19 cellular contexts compared by ENCODE assay signal in genomic region chr17:36504156-36504545, GRCh38. TPM values are rescaled to one million over a fixed set of nuclear protein-coding genes. Genes with fewer than 3 reads are reported as not detected.
DNase-seq lines count a peak whose midpoint lies in the region; ATAC-seq, FAIRE-seq and TF ChIP-seq lines count a peak whose summit lies in the region.
"Had no signal": no experiment of that assay in that cellular context is flagged by ENCODE, and none has a peak within 500 bp of the region (broad histone marks: within the 10 kb centered on the region; RNA-seq: fewer than 3 reads in every experiment).

No MANE protein-coding gene starts in this region.

- in situ Hi-C loops in HepG2 (cut with HindIII; ENCODE audit: extremely low pct_ligation_motif_present, low pct_unique_long_range_greater_than_20kb) = no loop called here

- no peak for TF ChIP-seq POLR2A in HepG2 (IDR thresholded peaks at IDR 0.05; ENCODE audit: insufficient read depth in 1 of 2, low read depth in 2 of 2, low read length in 2 of 2)

- H3K36me3 Mint-ChIP-seq in T-helper 17 cell (ENCODE audit: low read depth) = peaks cover 2% of the 10 kb centered on the region
- peaks cover 51 to 78% of the 10 kb centered on the region in 2 donors for H3K36me3 Mint-ChIP-seq in stimulated activated naive B cell treated with anti-CD40 and anti-IgM and Interleukin-4, amounts not matched to agents 10 μg/mL and 1 μg/mL and 100 μg/mL, for 72 hours

- no peak for TF ChIP-seq EP300 in HepG2 (IDR thresholded peaks at IDR 0.05; ENCODE audit: low read depth in 2 of 2, low read length in 2 of 2)
- no peak for TF ChIP-seq EP300 in HepG2 (CRISPR knock-in tag; IDR thresholded peaks at IDR 0.05; ENCODE audit: borderline replicate concordance)

- H3K9ac ChIP-seq in HepG2 (ENCODE audit: insufficient read depth, low read depth, low read length) = no peak overlapping the region
- H3K9ac ChIP-seq: BLaER1, GM23248 had no signal

- no peak overlapping the region for H3K27ac ChIP-seq in HepG2 (ENCODE audit: extremely low read length, insufficient read depth, low read length)
- H3K27ac ChIP-seq: 22Rv1, BLaER1, GM23248 had no signal

- peaks cover 18% of the 10 kb centered on the region for H3K4me1 ChIP-seq in HepG2 (ENCODE audit: insufficient read depth, low read length)
- H3K4me1 ChIP-seq: BLaER1 had no signal

- ATAC-seq in T-helper 17 cell (no peak), HepG2 (no peak), GM19351 (IDR thresholded peaks at IDR 0.05; ENCODE audit: unreplicated experiment) (no peak), HG02678 (IDR thresholded peaks at IDR 0.05; ENCODE audit: unreplicated experiment) (no peak)
- ATAC-seq in stimulated activated naive B cell treated with anti-CD40 and anti-IgM and Interleukin-4, amounts not matched to agents 10 μg/mL and 1 μg/mL and 100 μg/mL, for 72 hours (replicated peaks) = no peak
- ATAC-seq: GM12878 had no signal

- H3K36me3 ChIP-seq in HepG2 (replicated peaks in 1 of 2; ENCODE audit: control insufficient read depth in 1 of 2, insufficient read depth in 2 of 2, low read length in 2 of 2) = peaks cover 26 to 52% of the 10 kb centered on the region in 2 experiments

- intact Hi-C loops in HepG2 (cut with micrococcal nuclease; ENCODE audit: unreplicated experiment) = no loop called here

- no peak overlapping the region for H3K4me3 ChIP-seq in HepG2 (replicated peaks in 1 of 3; ENCODE audit: insufficient read depth in 1 of 3, low read depth in 2 of 3, low read length in 3 of 3)
- H3K4me3 ChIP-seq: BLaER1, GM12878, GM23248 had no signal

- H3K4me2 ChIP-seq in HepG2 (ENCODE audit: low read depth, low read length) = no peak overlapping the region
- H3K4me2 ChIP-seq: BLaER1 had no signal

- no peaks in the 10 kb centered on the region for H3K9me3 ChIP-seq in T-helper 17 cell (ENCODE audit: control insufficient read depth, low read length, poor library complexity, severe bottlenecking)
- no peaks in the 10 kb centered on the region for H3K9me3 ChIP-seq in HepG2 (ENCODE audit: low read length)
- H3K9me3 ChIP-seq: BLaER1 had no signal

- FAIRE-seq in HepG2 (lab: Jason Lieb, UNC) = no peak
- FAIRE-seq: GM12878, GM18507, H54 had no signal

- CTCF ChIA-PET in HepG2 (lab: Yijun Ruan, JAX; ENCODE audit: low intra/inter-chr PET ratio, low total read pairs) = no interaction called here

- H4K20me1 ChIP-seq in HepG2 (ENCODE audit: insufficient read depth, low read length) = no peaks in the 10 kb centered on the region

- peak; percentile 17 for DNase-seq in activated effector memory CD4-positive, alpha-beta T cell treated with anti-CD3 and anti-CD28 coated beads, Interleukin-2, amount 50 U/mL, for 16 hours
- no peak for DNase-seq in activated effector memory CD4-positive, alpha-beta T cell treated with Interleukin-2 at 50 U/mL for 16 hours
- DNase-seq in T-helper 17 cell (no peak), HepG2 (ENCODE audit: low spot score) (no peak), AG20443 (ENCODE audit: low spot score) (no peak)
- DNase-seq in stimulated activated naive B cell treated with anti-CD40 and anti-IgM and Interleukin-4, amounts not matched to agents 10 μg/mL and 1 μg/mL and 100 μg/mL, for 72 hours = no peak
- DNase-seq: AML-193; Calu3; CD4-positive, CD25-positive, alpha-beta regulatory T cell; DMS79; GM23248 had no signal

- 100% methylated on average over 3 of the region's 5 CpGs for WGBS in HepG2 (ENCODE audit: low lambda C conversion rate)

- H3K4me3 Mint-ChIP-seq in T-helper 17 cell = no peak overlapping the region
- H3K4me3 Mint-ChIP-seq in stimulated activated naive B cell treated with anti-CD40 and anti-IgM and Interleukin-4, amounts not matched to agents 10 μg/mL and 1 μg/mL and 100 μg/mL, for 72 hours = no peak overlapping the region
- H3K4me3 Mint-ChIP-seq: IgD-negative memory B cell had no signal

- no peak for TF ChIP-seq CTCF in HepG2 (CRISPR knock-in tag; IDR thresholded peaks at IDR 0.05)

- no peaks in the 10 kb centered on the region for H3K27me3 ChIP-seq in HepG2 (ENCODE audit: control insufficient read depth in 1 of 2, insufficient read depth in 2 of 2, low read length in 2 of 2)
- H3K27me3 ChIP-seq: BLaER1 had no signal

- H3K9me3 Mint-ChIP-seq in stimulated activated naive B cell treated with anti-CD40 and anti-IgM and Interleukin-4, amounts not matched to agents 10 μg/mL and 1 μg/mL and 100 μg/mL, for 72 hours = no peaks in the 10 kb centered on the region
- H3K9me3 Mint-ChIP-seq: CD4-positive, CD25-positive, alpha-beta regulatory T cell; IgD-negative memory B cell had no signal

- BruUV-seq in HepG2 (replicated peaks; lab: Mats Ljungman, UMichigan) = no TSS peak

- POLR2A ChIA-PET in HepG2 (lab: Yijun Ruan, JAX) = no interaction called here

- no peak overlapping the region for H2AFZ ChIP-seq in HepG2 (ENCODE audit: low read length)
- H2AFZ ChIP-seq: GM23248 had no signal

- peaks cover 7% of the 10 kb centered on the region for H3K4me1 Mint-ChIP-seq in T-helper 17 cell
- peaks cover 0 to under 1% of the 10 kb centered on the region in 2 donors for H3K4me1 Mint-ChIP-seq in stimulated activated naive B cell treated with anti-CD40 and anti-IgM and Interleukin-4, amounts not matched to agents 10 μg/mL and 1 μg/mL and 100 μg/mL, for 72 hours

- H3K27me3 Mint-ChIP-seq in T-helper 17 cell = no peaks in the 10 kb centered on the region
- H3K27me3 Mint-ChIP-seq in stimulated activated naive B cell treated with anti-CD40 and anti-IgM and Interleukin-4, amounts not matched to agents 10 μg/mL and 1 μg/mL and 100 μg/mL, for 72 hours = no peaks in the 10 kb centered on the region
- H3K27me3 Mint-ChIP-seq: CD4-positive, CD25-positive, alpha-beta regulatory T cell; IgD-negative memory B cell had no signal

- H3K79me2 ChIP-seq in HepG2 (ENCODE audit: insufficient read depth, low read length) = no peaks in the 10 kb centered on the region

- H3K27ac Mint-ChIP-seq in T-helper 17 cell = peak overlapping the region; percentile 34
- H3K27ac Mint-ChIP-seq in stimulated activated naive B cell treated with anti-CD40 and anti-IgM and Interleukin-4, amounts not matched to agents 10 μg/mL and 1 μg/mL and 100 μg/mL, for 72 hours = peak overlapping the region; percentile 54
- H3K27ac Mint-ChIP-seq: IgD-negative memory B cell had no signal

- TF ChIP-seq RAD21 in HepG2 (CRISPR knock-in tag; IDR thresholded peaks at IDR 0.05) = no peak

RNA-seq across cellular contexts. Expression of gene ZNHIT3, which starts 17.7 kb away (rescaled TPM):
- 10 to 100 TPM; 43.0 to 44.7 TPM for total RNA-seq in T-helper 17 cell
- 66.6 and 88.3 TPM in 2 replicates for total RNA-seq in HepG2 (2016; rRNA removed; fragmentation: Illumina TruSeq; extraction: Trizol)
- 29.8 and 32.2 TPM in 2 replicates for total RNA-seq in HepG2 (2016; cell fraction: cytosol; rRNA removed; fragmentation: Illumina TruSeq; extraction: Trizol; ENCODE audit: low read depth)
- 67.3 and 89.4 TPM in 2 replicates for total RNA-seq in HepG2 (2016; cell fraction: insoluble cytoplasmic fraction; rRNA removed; fragmentation: Illumina TruSeq; extraction: Trizol)
- 41.9 and 45.5 TPM in 2 replicates for total RNA-seq in HepG2 (2016; cell fraction: membrane; rRNA removed; fragmentation: Illumina TruSeq; extraction: Trizol)
- total RNA-seq in HepG2 (2016; cell fraction: nucleus; rRNA removed; fragmentation: Illumina TruSeq; extraction: Trizol) = 27.8 and 28.2 TPM in 2 replicates
- 60.9 and 77.4 TPM in 2 replicates for polyA plus RNA-seq in HepG2 (2011; rRNA removed)
- 58.2 and 69.6 TPM in 2 replicates for polyA plus RNA-seq in HepG2 (2011; cell fraction: cytosol; rRNA removed)
- 16.3 and 25.3 TPM in 2 replicates for polyA plus RNA-seq in HepG2 (2011; cell fraction: nucleus; rRNA removed)
- 48.2 and 51.5 TPM in 2 replicates for polyA plus RNA-seq in HepG2 (2012)
- 30.5 and 31.3 TPM in 2 replicates for polyA plus RNA-seq in HepG2 (2016; cell fraction: cytosol; fragmentation: Illumina TruSeq; extraction: Trizol; ENCODE audit: low read depth)
- polyA plus RNA-seq in HepG2 (2016; cell fraction: insoluble cytoplasmic fraction; fragmentation: Illumina TruSeq; extraction: Trizol; ENCODE audit: low read depth) = 87.9 and 101 TPM in 2 replicates
- 43.8 and 44.5 TPM in 2 replicates for polyA plus RNA-seq in HepG2 (2016; cell fraction: membrane; fragmentation: Illumina TruSeq; extraction: Trizol; ENCODE audit: low read depth)
- 41.8 and 50.1 TPM in 2 replicates for polyA plus RNA-seq in HepG2 (2016; cell fraction: nucleus; fragmentation: Illumina TruSeq; extraction: Trizol; ENCODE audit: insufficient read depth, low read depth)
- polyA minus RNA-seq in HepG2 (2011; rRNA and poly(A)+ RNA removed; ENCODE audit: low replicate concordance) = 22.7 and 35.2 TPM in 2 replicates
- polyA minus RNA-seq in HepG2 (2011; cell fraction: cytosol; rRNA and poly(A)+ RNA removed) = 8.5 and 13.5 TPM in 2 replicates
- 20.0 and 28.6 TPM in 2 replicates for polyA minus RNA-seq in HepG2 (2011; cell fraction: nucleus; rRNA and poly(A)+ RNA removed)

RNA-seq across cellular contexts. Expression of gene MYO19, which starts 30.5 kb away (rescaled TPM):
- total RNA-seq in T-helper 17 cell (10 to 100 TPM; 75.9 to 77.1 TPM), HepG2 (2016; rRNA removed; fragmentation: Illumina TruSeq; extraction: Trizol) (46.8 and 75.7 TPM in 2 replicates)
- total RNA-seq in HepG2 (2016; cell fraction: cytosol; rRNA removed; fragmentation: Illumina TruSeq; extraction: Trizol; ENCODE audit: low read depth) = 70.2 and 74.2 TPM in 2 replicates
- total RNA-seq in HepG2 (2016; cell fraction: insoluble cytoplasmic fraction; rRNA removed; fragmentation: Illumina TruSeq; extraction: Trizol) = 42.5 and 72.3 TPM in 2 replicates
- 73.2 and 82.2 TPM in 2 replicates for total RNA-seq in HepG2 (2016; cell fraction: membrane; rRNA removed; fragmentation: Illumina TruSeq; extraction: Trizol)
- total RNA-seq in HepG2 (2016; cell fraction: nucleus; rRNA removed; fragmentation: Illumina TruSeq; extraction: Trizol) = 105 and 110 TPM in 2 replicates
- polyA plus RNA-seq in HepG2 (2011; rRNA removed) = 80.8 and 82.3 TPM in 2 replicates
- polyA plus RNA-seq in HepG2 (2011; cell fraction: cytosol; rRNA removed) = 31.7 and 43.3 TPM in 2 replicates
- 435 and 511 TPM in 2 replicates for polyA plus RNA-seq in HepG2 (2011; cell fraction: nucleus; rRNA removed)
- 38.9 and 47.5 TPM in 2 replicates for polyA plus RNA-seq in HepG2 (2012)
- 29.1 and 34.3 TPM in 2 replicates for polyA plus RNA-seq in HepG2 (2016; cell fraction: cytosol; fragmentation: Illumina TruSeq; extraction: Trizol; ENCODE audit: low read depth)
- 38.5 and 44.1 TPM in 2 replicates for polyA plus RNA-seq in HepG2 (2016; cell fraction: insoluble cytoplasmic fraction; fragmentation: Illumina TruSeq; extraction: Trizol; ENCODE audit: low read depth)
- polyA plus RNA-seq in HepG2 (2016; cell fraction: membrane; fragmentation: Illumina TruSeq; extraction: Trizol; ENCODE audit: low read depth) = 43.7 and 46.4 TPM in 2 replicates
- polyA plus RNA-seq in HepG2 (2016; cell fraction: nucleus; fragmentation: Illumina TruSeq; extraction: Trizol; ENCODE audit: insufficient read depth, low read depth) = 202 and 205 TPM in 2 replicates
- 151 and 353 TPM in 2 replicates for polyA minus RNA-seq in HepG2 (2011; rRNA and poly(A)+ RNA removed; ENCODE audit: low replicate concordance)
- 25.4 and 29.5 TPM in 2 replicates for polyA minus RNA-seq in HepG2 (2011; cell fraction: cytosol; rRNA and poly(A)+ RNA removed)
- 222 and 248 TPM in 2 replicates for polyA minus RNA-seq in HepG2 (2011; cell fraction: nucleus; rRNA and poly(A)+ RNA removed)

RNA-seq across cellular contexts. Expression of gene PIGW, which starts 30.6 kb away (rescaled TPM):
- 1 to 10 TPM; 3.7 to 7.5 TPM for total RNA-seq in T-helper 17 cell
- 24.0 and 26.5 TPM in 2 replicates for total RNA-seq in HepG2 (2016; rRNA removed; fragmentation: Illumina TruSeq; extraction: Trizol)
- total RNA-seq in HepG2 (2016; cell fraction: cytosol; rRNA removed; fragmentation: Illumina TruSeq; extraction: Trizol; ENCODE audit: low read depth) = 4.4 and 5.1 TPM in 2 replicates
- total RNA-seq in HepG2 (2016; cell fraction: insoluble cytoplasmic fraction; rRNA removed; fragmentation: Illumina TruSeq; extraction: Trizol) = 21.6 and 25.0 TPM in 2 replicates
- total RNA-seq in HepG2 (2016; cell fraction: membrane; rRNA removed; fragmentation: Illumina TruSeq; extraction: Trizol) = 19.0 and 23.1 TPM in 2 replicates
- 20.3 and 22.4 TPM in 2 replicates for total RNA-seq in HepG2 (2016; cell fraction: nucleus; rRNA removed; fragmentation: Illumina TruSeq; extraction: Trizol)
- polyA plus RNA-seq in HepG2 (2011; rRNA removed) = 6.6 and 9.0 TPM in 2 replicates
- 4.7 and 6.7 TPM in 2 replicates for polyA plus RNA-seq in HepG2 (2011; cell fraction: cytosol; rRNA removed)
- 3.9 and 4.8 TPM in 2 replicates for polyA plus RNA-seq in HepG2 (2011; cell fraction: nucleus; rRNA removed)
- polyA plus RNA-seq in HepG2 (2012) = 11.2 and 12.6 TPM in 2 replicates
- 5.5 and 6.5 TPM in 2 replicates for polyA plus RNA-seq in HepG2 (2016; cell fraction: cytosol; fragmentation: Illumina TruSeq; extraction: Trizol; ENCODE audit: low read depth)
- polyA plus RNA-seq in HepG2 (2016; cell fraction: insoluble cytoplasmic fraction; fragmentation: Illumina TruSeq; extraction: Trizol; ENCODE audit: low read depth) = 25.9 and 29.3 TPM in 2 replicates
- 20.3 and 21.1 TPM in 2 replicates for polyA plus RNA-seq in HepG2 (2016; cell fraction: membrane; fragmentation: Illumina TruSeq; extraction: Trizol; ENCODE audit: low read depth)
- polyA plus RNA-seq in HepG2 (2016; cell fraction: nucleus; fragmentation: Illumina TruSeq; extraction: Trizol; ENCODE audit: insufficient read depth, low read depth) = 29.7 and 32.1 TPM in 2 replicates
- polyA minus RNA-seq in HepG2 (2011; rRNA and poly(A)+ RNA removed; ENCODE audit: low replicate concordance) = 2.8 and 4.8 TPM in 2 replicates
- 3.5 and 6.3 TPM in 2 replicates for polyA minus RNA-seq in HepG2 (2011; cell fraction: cytosol; rRNA and poly(A)+ RNA removed)
- polyA minus RNA-seq in HepG2 (2011; cell fraction: nucleus; rRNA and poly(A)+ RNA removed) = 6.3 and 7.2 TPM in 2 replicates

RNA-seq across cellular contexts. Expression of gene GGNBP2, which starts 40.6 kb away (rescaled TPM):
- total RNA-seq in T-helper 17 cell = 100 to 1,000 TPM; 162 to 174 TPM
- 53.3 and 59.6 TPM in 2 replicates for total RNA-seq in HepG2 (2016; rRNA removed; fragmentation: Illumina TruSeq; extraction: Trizol)
- 12.2 and 13.2 TPM in 2 replicates for total RNA-seq in HepG2 (2016; cell fraction: cytosol; rRNA removed; fragmentation: Illumina TruSeq; extraction: Trizol; ENCODE audit: low read depth)
- 54.5 and 55.8 TPM in 2 replicates for total RNA-seq in HepG2 (2016; cell fraction: insoluble cytoplasmic fraction; rRNA removed; fragmentation: Illumina TruSeq; extraction: Trizol)
- 17.0 and 19.1 TPM in 2 replicates for total RNA-seq in HepG2 (2016; cell fraction: membrane; rRNA removed; fragmentation: Illumina TruSeq; extraction: Trizol)
- total RNA-seq in HepG2 (2016; cell fraction: nucleus; rRNA removed; fragmentation: Illumina TruSeq; extraction: Trizol) = 64.6 and 73.8 TPM in 2 replicates
- polyA plus RNA-seq in HepG2 (2011; rRNA removed) = 75.5 and 84.2 TPM in 2 replicates
- polyA plus RNA-seq in HepG2 (2011; cell fraction: cytosol; rRNA removed) = 29.8 and 38.5 TPM in 2 replicates
- 127 and 151 TPM in 2 replicates for polyA plus RNA-seq in HepG2 (2011; cell fraction: nucleus; rRNA removed)
- 41.9 and 49.1 TPM in 2 replicates for polyA plus RNA-seq in HepG2 (2012)
- 4.2 and 5.6 TPM in 2 replicates for polyA plus RNA-seq in HepG2 (2016; cell fraction: cytosol; fragmentation: Illumina TruSeq; extraction: Trizol; ENCODE audit: low read depth)
- polyA plus RNA-seq in HepG2 (2016; cell fraction: insoluble cytoplasmic fraction; fragmentation: Illumina TruSeq; extraction: Trizol; ENCODE audit: low read depth) = 65.2 and 70.6 TPM in 2 replicates
- polyA plus RNA-seq in HepG2 (2016; cell fraction: membrane; fragmentation: Illumina TruSeq; extraction: Trizol; ENCODE audit: low read depth) = 9.6 and 11.3 TPM in 2 replicates
- 118 and 132 TPM in 2 replicates for polyA plus RNA-seq in HepG2 (2016; cell fraction: nucleus; fragmentation: Illumina TruSeq; extraction: Trizol; ENCODE audit: insufficient read depth, low read depth)
- polyA minus RNA-seq in HepG2 (2011; rRNA and poly(A)+ RNA removed; ENCODE audit: low replicate concordance) = 67.2 and 86.8 TPM in 2 replicates
- 16.6 and 22.4 TPM in 2 replicates for polyA minus RNA-seq in HepG2 (2011; cell fraction: cytosol; rRNA and poly(A)+ RNA removed)
- polyA minus RNA-seq in HepG2 (2011; cell fraction: nucleus; rRNA and poly(A)+ RNA removed) = 108 and 109 TPM in 2 replicates
